Comparison of ENCODE assay signal across 29 cellular contexts in genomic region chr4:4801013-4801412, GRCh38. TPM values are rescaled to one million over a fixed set of nuclear protein-coding genes. Genes with fewer than 3 reads are reported as not detected.
DNase-seq lines count a peak whose midpoint lies in the region; ATAC-seq and TF ChIP-seq lines count a peak whose summit lies in the region.
"Had no signal": no experiment of that assay in that cellular context is flagged by ENCODE, and none has a peak within 500 bp of the region (broad histone marks: within the 10 kb centered on the region; RNA-seq: fewer than 3 reads in every experiment).

No MANE protein-coding gene starts in this region.

- TF ChIP-seq RAD21 in IMR-90 (IDR thresholded peaks at IDR 0.05; ENCODE audit: low read length): no peak

- intact Hi-C loops in IMR-90 (cut with micrococcal nuclease): no loop called here

- H2BK5ac ChIP-seq in IMR-90 (ENCODE audit: low read depth, low read length, poor library complexity, severe bottlenecking): no peak overlapping the region

- H3K18ac ChIP-seq in IMR-90 (ENCODE audit: low read depth, low read length): no peak overlapping the region

- no peaks in the 10 kb centered on the region for H3K9me1 ChIP-seq in IMR-90 (ENCODE audit: insufficient read depth, low read length)

- TF ChIP-seq POLR2A in IMR-90 (IDR thresholded peaks at IDR 0.05; ENCODE audit: low read depth, low read length) (no peak), gastroesophageal sphincter (IDR thresholded peaks at IDR 0.05) (no peak)

- DNase-seq in AG10803 (ENCODE audit: low read depth) (peak; percentile 66), IMR-90 (peak; percentile 69), dedifferentiated amniotic fluid mesenchymal stem cell (ENCODE audit: extremely low spot score) (peak; percentile 75), non-pigmented ciliary epithelial cell (ENCODE audit: low read depth) (peak; percentile 30), cortex of kidney (lab: John Stamatoyannopoulos, UW) (no peak)
- DNase-seq in activated CD4-positive, alpha-beta T cell treated with anti-CD3 and anti-CD28 coated beads for 48 hours: no peak
- DNase-seq: activated CD4-positive, alpha-beta T cell treated with anti-CD3 and anti-CD28 coated beads, Interleukin-2, amount 50 U/mL, for 1 hour; activated naive CD4-positive, alpha-beta T cell treated with anti-CD3 and anti-CD28 coated beads, Interleukin-2, amount 50 U/mL, for 16 hours; anterior cingulate cortex; caudate nucleus; COR-L47; DMS79; dorsolateral prefrontal cortex; foreskin melanocyte; hippocampal formation; immature natural killer cell; Karpas-422; left ventricle myocardium inferior; NCI-H187; NCI-H748 treated with DMSO at 0.1 percent for 48 hours; nephron progenitor cell; stimulated activated CD8-positive, alpha-beta memory T cell treated with anti-CD3 and anti-CD28 coated beads, Interleukin-4, amount 100 ng/mL, for 48 hours; WERI-Rb-1 had no signal

- H4K20me1 ChIP-seq in IMR-90 (ENCODE audit: insufficient read depth, low read length): no peaks in the 10 kb centered on the region

- H3K56ac ChIP-seq in IMR-90 (ENCODE audit: extremely low read depth, insufficient read depth, low read length): no peak overlapping the region

- H2BK15ac ChIP-seq in IMR-90 (ENCODE audit: low read depth, low read length): no peak overlapping the region

- no peak overlapping the region for H4K91ac ChIP-seq in IMR-90 (ENCODE audit: insufficient read depth, low read depth, low read length)

- no peak for TF ChIP-seq CTCF in AG10803 (conservative IDR thresholded peaks at IDR 0.05; ENCODE audit: low read length)
- no peak for TF ChIP-seq CTCF in IMR-90 (conservative IDR thresholded peaks at IDR 0.05; ENCODE audit: low read depth, low read length)
- no peak for TF ChIP-seq CTCF in gastroesophageal sphincter (IDR thresholded peaks at IDR 0.05)

- H2AK5ac ChIP-seq in IMR-90 (ENCODE audit: low read depth, low read length): no peak overlapping the region

- H3K4me1 ChIP-seq in IMR-90 (ENCODE audit: control insufficient read depth, insufficient read depth, low read length) (no peaks in the 10 kb centered on the region), gastroesophageal sphincter (no peaks in the 10 kb centered on the region)
- H3K4me1 ChIP-seq: left ventricle myocardium inferior, tibial nerve had no signal

- POLR2A ChIA-PET in IMR-90 (lab: Charles Lee; ENCODE audit: unreplicated experiment): no interaction called here

- peak overlapping the region; percentile 27; the same call in 1 of the 2 replicates for H3K4me2 ChIP-seq in IMR-90 (ENCODE audit: low read depth, low read length)

- H3K27me3 ChIP-seq in IMR-90 (ENCODE audit: control insufficient read depth, insufficient read depth, low read length) (peaks cover 1% of the 10 kb centered on the region; the same call in 1 of the 2 replicates), gastroesophageal sphincter (no peaks in the 10 kb centered on the region)
- H3K27me3 ChIP-seq: dorsolateral prefrontal cortex, tibial nerve had no signal

- H4K8ac ChIP-seq in IMR-90 (ENCODE audit: low read depth in 2 of 2, low read length in 2 of 2): no peak overlapping the region

- H3K36me3 ChIP-seq in IMR-90 (ENCODE audit: control insufficient read depth, insufficient read depth, low read length) (no peaks in the 10 kb centered on the region), gastroesophageal sphincter (no peaks in the 10 kb centered on the region)
- H3K36me3 ChIP-seq: left ventricle myocardium inferior, tibial nerve, WERI-Rb-1 had no signal

- H2BK20ac ChIP-seq in IMR-90 (ENCODE audit: low read depth, low read length): no peak overlapping the region

- H2AK9ac ChIP-seq in IMR-90 (replicated peaks; ENCODE audit: low read depth, low read length, poor library complexity): no peak overlapping the region

- TF ChIP-seq EP300 in gastroesophageal sphincter (IDR thresholded peaks at IDR 0.05): no peak

- H3K79me1 ChIP-seq in IMR-90 (ENCODE audit: low read depth in 1 of 2, low read length in 2 of 2): no peaks in the 10 kb centered on the region

- no peak overlapping the region for H3K27ac ChIP-seq in IMR-90 (ENCODE audit: insufficient read depth, low read length)
- no peak overlapping the region for H3K27ac ChIP-seq in gastroesophageal sphincter
- H3K27ac ChIP-seq: dorsolateral prefrontal cortex, left ventricle myocardium inferior, tibial nerve, WERI-Rb-1 had no signal

- no TSS peak for BruUV-seq in IMR-90 (replicated peaks; lab: Mats Ljungman, UMichigan)

- 100% methylated on average over 2 of the region's 3 CpGs; no CpG with 5 or more reads in 1 of the 2 experiments for WGBS in IMR-90 (ENCODE audit: extremely low coverage in 2 of 2, insufficient read length in 1 of 2), 2 experiments
- 25 to 62% methylated on average over 1 to 3 of the region's 3 CpGs for whole genome bisulfite sequencing in gastroesophageal sphincter (ENCODE audit: low coverage in 1 of 2), 2 donors

- H4K5ac ChIP-seq in IMR-90 (ENCODE audit: low read depth, low read length): no peak overlapping the region

- H3K23ac ChIP-seq in IMR-90 (ENCODE audit: low read depth, low read length): no peak overlapping the region

- H3K4me3 ChIP-seq in AG10803 (ENCODE audit: low read length) (no peak overlapping the region), IMR-90 (ENCODE audit: insufficient read depth, low read depth, low read length) (no peak overlapping the region), gastroesophageal sphincter (no peak overlapping the region)
- H3K4me3 ChIP-seq: dorsolateral prefrontal cortex, left ventricle myocardium inferior, tibial nerve had no signal

- no peak overlapping the region for H3K14ac ChIP-seq in IMR-90 (replicated peaks; ENCODE audit: low read depth, low read length)

- H3K9ac ChIP-seq in IMR-90 (ENCODE audit: low read depth, low read length): no peak overlapping the region

- CTCF ChIA-PET in IMR-90 (lab: Yijun Ruan, JAX): interaction anchor here (0.5 kb wide), 1 partner anchor 75 kb away, joined by 3 read pairs; no protein-coding TSS in a partner anchor

- ATAC-seq in IMR-90 (ENCODE audit: low read depth) (peak; percentile 90), gastroesophageal sphincter (no peak), HG02571 (IDR thresholded peaks at IDR 0.05; ENCODE audit: unreplicated experiment) (no peak)

- H3K9me3 ChIP-seq in IMR-90 (ENCODE audit: control insufficient read depth, insufficient read depth, low read length) (no peaks in the 10 kb centered on the region), gastroesophageal sphincter (peaks cover 0 to 15% (median 0%) of the 10 kb centered on the region in 3 donors)
- H3K9me3 ChIP-seq: left ventricle myocardium inferior had no signal

- H2BK120ac ChIP-seq in IMR-90 (ENCODE audit: low read depth, low read length): no peak overlapping the region

- dilution Hi-C loops in IMR-90 (cut with HindIII; ENCODE audit: low sequenced_read_pairs, unreplicated experiment): no loop called here

- no peak overlapping the region for H2AFZ ChIP-seq in IMR-90 (replicated peaks; ENCODE audit: low read length, poor library complexity)

- H3K4ac ChIP-seq in IMR-90 (ENCODE audit: low read depth, low read length): no peak overlapping the region

- in situ Hi-C loops in IMR-90 (cut with MboI; ENCODE audit: low sequenced_read_pairs): no loop called here

TF ChIP-seq in IMR-90, 13 proteins besides CTCF, POLR2A, EP300 and RAD21:
- no peak for TF ChIP-seq CHD1 (IDR thresholded peaks at IDR 0.05; ENCODE audit: low read depth, low read length)
- TF ChIP-seq MXI1 (IDR thresholded peaks at IDR 0.05; ENCODE audit: borderline replicate concordance, low read depth, low read length): no peak
- TF ChIP-seq, protein P1, sequence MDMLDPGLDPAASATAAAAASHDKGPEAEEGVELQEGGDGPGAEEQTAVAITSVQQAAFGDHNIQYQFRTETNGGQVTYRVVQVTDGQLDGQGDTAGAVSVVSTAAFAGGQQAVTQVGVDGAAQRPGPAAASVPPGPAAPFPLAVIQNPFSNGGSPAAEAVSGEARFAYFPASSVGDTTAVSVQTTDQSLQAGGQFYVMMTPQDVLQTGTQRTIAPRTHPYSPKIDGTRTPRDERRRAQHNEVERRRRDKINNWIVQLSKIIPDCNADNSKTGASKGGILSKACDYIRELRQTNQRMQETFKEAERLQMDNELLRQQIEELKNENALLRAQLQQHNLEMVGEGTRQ (IDR thresholded peaks at IDR 0.05; ENCODE audit: low read depth, low read length): no peak
- no peak for TF ChIP-seq RFX5 (IDR thresholded peaks at IDR 0.05; ENCODE audit: low read depth, low read length)
- TF ChIP-seq FOS (IDR thresholded peaks at IDR 0.05; ENCODE audit: low read depth, low read length): no peak
- no peak for TF ChIP-seq MAFK (IDR thresholded peaks at IDR 0.05; ENCODE audit: low read depth, low read length)
- no peak for TF ChIP-seq CEBPB (IDR thresholded peaks at IDR 0.05; ENCODE audit: low read depth, low read length)
- no peak for TF ChIP-seq BHLHE40 (IDR thresholded peaks at IDR 0.05; ENCODE audit: low read depth, low read length)
- TF ChIP-seq SMC3 (IDR thresholded peaks at IDR 0.05; ENCODE audit: low read depth, low read length): no peak
- no peak for TF ChIP-seq NFE2L2 (IDR thresholded peaks at IDR 0.05; ENCODE audit: low read depth, low read length)
- TF ChIP-seq RCOR1 (IDR thresholded peaks at IDR 0.05; ENCODE audit: insufficient replicate concordance, low read length): no peak

RNA-seq across cellular contexts. Expression of gene MSX1, which starts 58.5 kb away (rescaled TPM):
- total RNA-seq in IMR-90 (2012; rRNA removed) (1.1 TPM in 2 replicates), gastroesophageal sphincter (1 to 10 TPM; 2.0 to 5.3 (median 2.4) TPM)
- 3.9 and 6.0 TPM in 2 replicates for polyA plus RNA-seq in IMR-90 (2012; rRNA removed)
- polyA plus RNA-seq in IMR-90 (2012; cell fraction: cytosol; rRNA removed): 4.7 and 6.7 TPM in 2 replicates
- 2.9 and 5.9 TPM in 2 replicates for polyA plus RNA-seq in IMR-90 (2012; cell fraction: nucleus; rRNA removed; ENCODE audit: low replicate concordance)
- total RNA-seq: activated T-helper 1 cell treated with anti-CD3 and anti-CD28 coated beads, Interleukin-12 subunit alpha, Interleukin-12 subunit beta, Interleukin-2, Interleukin-4 antibody, amounts not matched to agents 30 ng/mL and 10 ng/mL and 1 ng/mL, durations not matched to agents 14 hours and 24 hours and 36 hours; B cell; mononuclear cell had no signal

Comparison
In these comparisons a context has a peak if more than half of its experiments do, and no peak if none do; other contexts are left out.
1. DNase-seq: peak in AG10803 (single experiment), IMR-90 (single experiment), dedifferentiated amniotic fluid mesenchymal stem cell (single experiment) and non-pigmented ciliary epithelial cell (single experiment); none in cortex of kidney (single experiment) and activated CD4-positive, alpha-beta T cell treated with anti-CD3 and anti-CD28 coated beads for 48 hours (single experiment).